Comparison of ENCODE assay signal across 8 cellular contexts in genomic region chr12:70242695-70243509, GRCh38. TPM values are rescaled to one million over a fixed set of nuclear protein-coding genes. Genes with fewer than 3 reads are reported as not detected.
DNase-seq lines count a peak whose midpoint lies in the region; ATAC-seq and TF ChIP-seq lines count a peak whose summit lies in the region.

Gene CNOT2, plus strand, starts transcription at chr12:70243433. Its CDS starts 34,794 bp downstream, at chr12:70278227.

- ATAC-seq in GM19397 (IDR thresholded peaks at IDR 0.05; ENCODE audit: unreplicated experiment) (peak; percentile 77), HG03565 (IDR thresholded peaks at IDR 0.05; ENCODE audit: unreplicated experiment) (peak; percentile 54)

- H3K36me3 Mint-ChIP-seq in activated CD4-positive, alpha-beta memory T cell treated with anti-CD3 and anti-CD28 coated beads for 36 hours = peaks cover 42% of the 10 kb centered on the region

- H3K27me3 Mint-ChIP-seq in activated CD4-positive, alpha-beta memory T cell treated with anti-CD3 and anti-CD28 coated beads for 36 hours = no peaks in the 10 kb centered on the region

- TF ChIP-seq POLR2A in lower leg skin (IDR thresholded peaks at IDR 0.05) = no peak

- peak; percentile 93 for DNase-seq in CD1c-positive myeloid dendritic cell (ENCODE audit: extremely low spot score)
- DNase-seq in NCI-H82 (lab: John Stamatoyannopoulos, UW) = peak; percentile 90
- DNase-seq in activated CD4-positive, alpha-beta memory T cell treated with anti-CD3 and anti-CD28 coated beads for 36 hours = peak; percentile 94
- peak; percentile 79 to 90 (median 85) for DNase-seq in dorsolateral prefrontal cortex
- peak; percentile 89 to 98 for DNase-seq in lower leg skin (ENCODE audit: low spot score in 2 of 2)
- peak; percentile 87 to 89 for DNase-seq in stimulated activated CD4-positive, alpha-beta T cell treated with anti-CD3 and anti-CD28 coated beads, Interleukin-4, amount 100 ng/mL, for 4 hours

- CTCF ChIA-PET in activated CD4-positive, alpha-beta memory T cell treated with anti-CD3 and anti-CD28 coated beads for 36 hours (lab: Charles Lee) = interaction anchor here (1.3 kb wide), 1 partner anchor 123 kb away, joined by 4 read pairs; the partner anchor contains the start of gene KCNMB4

- 0 to 1% methylated on average over 60 to 63 of the region's 64 CpGs for WGBS in lower leg skin, 2 donors

- peak within 1 kb of the TSS; percentile 82 to 99 (median 95) for H3K27ac ChIP-seq in dorsolateral prefrontal cortex

- TF ChIP-seq CTCF in dorsolateral prefrontal cortex (IDR thresholded peaks at IDR 0.05 in 54 of 56, conservative IDR thresholded peaks at IDR 0.05 in 2 of 56; ENCODE audit: low read depth in 1 of 56, partially characterized antibody in 56 of 56) = peak in 19 of 56 donors; percentile 2 to 29 (median 12)
- no peak for TF ChIP-seq CTCF in lower leg skin (IDR thresholded peaks at IDR 0.05)

- intact Hi-C loops in activated CD4-positive, alpha-beta memory T cell treated with anti-CD3 and anti-CD28 coated beads for 36 hours (cut with micrococcal nuclease) = loop anchor here (1.0 to 10.0 kb wide), 10 partner anchors 24 to 1592 kb away; partner anchors contain the start of genes CCT2, CPSF6, KCNMB4 and RAB21
- intact Hi-C loops in dorsolateral prefrontal cortex (cut with DNase I) = loop anchor here (5.0 to 10.0 kb wide), 6 partner anchors 61 to 341 kb away; partner anchors contain the start of gene KCNMB4 (in 2 of the 2)
- intact Hi-C loops in lower leg skin (cut with DNase I; ENCODE audit: low total_unique reads) = no loop called here

- H3K4me3 ChIP-seq in dorsolateral prefrontal cortex (peak within 1 kb of the TSS; percentile 70 to 99 (median 93)), lower leg skin (ENCODE audit: low read depth, poor library complexity, severe bottlenecking) (peak within 1 kb of the TSS; percentile 99)

- no peaks in the 10 kb centered on the region for H3K27me3 ChIP-seq in dorsolateral prefrontal cortex

- H3K4me3 Mint-ChIP-seq in activated CD4-positive, alpha-beta memory T cell treated with anti-CD3 and anti-CD28 coated beads for 36 hours = peak within 1 kb of the TSS; percentile 99

- H3K9me3 Mint-ChIP-seq in activated CD4-positive, alpha-beta memory T cell treated with anti-CD3 and anti-CD28 coated beads for 36 hours = no peaks in the 10 kb centered on the region

- POLR2A ChIA-PET in activated CD4-positive, alpha-beta memory T cell treated with anti-CD3 and anti-CD28 coated beads for 36 hours (lab: Charles Lee) = interaction anchor here (1.0 to 1.5 kb wide), 3 partner anchors 16 to 124 kb away, joined by 3 to 4 read pairs (median 3); no protein-coding TSS in a partner anchor

- peak within 1 kb of the TSS; percentile 100 for H3K27ac Mint-ChIP-seq in activated CD4-positive, alpha-beta memory T cell treated with anti-CD3 and anti-CD28 coated beads for 36 hours

- H3K4me1 Mint-ChIP-seq in activated CD4-positive, alpha-beta memory T cell treated with anti-CD3 and anti-CD28 coated beads for 36 hours (ENCODE audit: low read depth) = peaks cover 55% of the 10 kb centered on the region

RNA-seq across cellular contexts. Expression of gene CNOT2, which starts in this region (rescaled TPM):
- total RNA-seq in activated CD4-positive, alpha-beta memory T cell treated with anti-CD3 and anti-CD28 coated beads for 36 hours = 10 to 100 TPM; 58.4 to 58.5 TPM
- total RNA-seq in dorsolateral prefrontal cortex (100 to 1,000 TPM in 13 of 120 experiments, 10 to 100 TPM in 107; 63.7 to 156 (median 84.5) TPM), lower leg skin (100 to 1,000 TPM; 117 to 141 (median 122) TPM)

Comparison
In these comparisons a context has a peak if more than half of its experiments do, and no peak if none do; other contexts are left out.
1. Peak in every context shown above with its lines: DNase-seq, ATAC-seq, H3K4me3 ChIP-seq and H3K27ac ChIP-seq.